ENCODE assay signal across 23 cellular contexts in genomic region chr1:40926441-40926840, GRCh38. TPM values are rescaled to one million over a fixed set of nuclear protein-coding genes. Genes with fewer than 3 reads are reported as not detected.
DNase-seq lines count a peak whose midpoint lies in the region; ATAC-seq and TF ChIP-seq lines count a peak whose summit lies in the region.
"Had no signal": no experiment of that assay in that cellular context is flagged by ENCODE, and none has a peak within 500 bp of the region (broad histone marks: within the 10 kb centered on the region; RNA-seq: fewer than 3 reads in every experiment).

No MANE protein-coding gene starts in this region.

- intact Hi-C loops in sigmoid colon (cut with DNase I) (no loop called here), gastrocnemius medialis (cut with DNase I; ENCODE audit: low total_unique reads) (no loop called here)

- H3K4me1 ChIP-seq in sigmoid colon = peaks cover 0 to 5% (median 0%) of the 10 kb centered on the region in 4 donors
- H3K4me1 ChIP-seq in gastrocnemius medialis = no peaks in the 10 kb centered on the region
- H3K4me1 ChIP-seq: gastroesophageal sphincter, SJCRH30 had no signal

- POLR2A ChIA-PET in HEK293T (lab: Yijun Ruan, JAX) = interaction anchor here (2.0 kb wide), 1 partner anchor 64 kb away, joined by 6 read pairs; the partner anchor contains the start of gene CITED4

- H3K9me3 ChIP-seq in sigmoid colon (no peaks in the 10 kb centered on the region), gastrocnemius medialis (no peaks in the 10 kb centered on the region)
- H3K9me3 ChIP-seq: gastroesophageal sphincter, MG63, SJCRH30 had no signal

- no peak overlapping the region for H3K27ac Mint-ChIP-seq in chondrocyte (ENCODE audit: unreplicated experiment)
- H3K27ac Mint-ChIP-seq: activated naive CD8-positive, alpha-beta T cell; CD8-positive, alpha-beta T cell; IgD-negative memory B cell had no signal

- H3K4me3 ChIP-seq in sigmoid colon (no peak overlapping the region), gastrocnemius medialis (no peak overlapping the region)
- H3K4me3 ChIP-seq: gastroesophageal sphincter, MG63, SJCRH30 had no signal

- no peak for ATAC-seq in gastrocnemius medialis
- ATAC-seq: CD8-positive, alpha-beta T cell; gastroesophageal sphincter had no signal

- H3K36me3 ChIP-seq in sigmoid colon (no peaks in the 10 kb centered on the region), gastrocnemius medialis (no peaks in the 10 kb centered on the region)
- H3K36me3 ChIP-seq: gastroesophageal sphincter, MG63, SJCRH30 had no signal

- no peaks in the 10 kb centered on the region for H3K4me1 Mint-ChIP-seq in chondrocyte (ENCODE audit: low read depth)

- TF ChIP-seq CTCF in chondrocyte (IDR thresholded peaks at IDR 0.05) (no peak), sigmoid colon (IDR thresholded peaks at IDR 0.05) (no peak), gastrocnemius medialis (IDR thresholded peaks at IDR 0.05 in 4 of 5, conservative IDR thresholded peaks at IDR 0.05 in 1 of 5) (no peak)

- DNase-seq in HEK293T (ENCODE audit: extremely low spot score) (no peak), NCI-H2107 (lab: John Stamatoyannopoulos, UW) (peak; percentile 24), chondrocyte (ENCODE audit: low spot score) (peak; percentile 11), sigmoid colon (peak; percentile 9), A172 (ENCODE audit: low spot score) (no peak), HuH-7.5 (ENCODE audit: low spot score) (no peak), gastrocnemius medialis (no peak)
- DNase-seq: activated CD4-positive, alpha-beta T cell treated with anti-CD3 and anti-CD28 coated beads for 4 hours; CD8-positive, alpha-beta T cell; effector CD4-positive, alpha-beta T cell; erythroblast; islet precursor cell; MG63; NCI-H1694; NCI-H345; stimulated activated CD4-positive, alpha-beta T cell treated with anti-CD3 and anti-CD28 coated beads, Interleukin-4, amount 100 ng/mL, for 1 hour; stimulated activated naive CD4-positive, alpha-beta T cell; T-helper 1 cell had no signal

- 78 to 80% methylated on average over 6 of the region's 6 CpGs for WGBS in sigmoid colon, 2 donors

- TF ChIP-seq POLR2A in sigmoid colon (IDR thresholded peaks at IDR 0.05) (no peak), gastrocnemius medialis (IDR thresholded peaks at IDR 0.05) (no peak)

- H3K27me3 ChIP-seq in sigmoid colon = no peaks in the 10 kb centered on the region
- no peaks in the 10 kb centered on the region for H3K27me3 ChIP-seq in gastrocnemius medialis
- H3K27me3 ChIP-seq: gastroesophageal sphincter, MG63, SJCRH30 had no signal

- no peak for TF ChIP-seq EP300 in sigmoid colon (IDR thresholded peaks at IDR 0.05)

- H3K36me3 Mint-ChIP-seq in chondrocyte (ENCODE audit: low read depth) = no peaks in the 10 kb centered on the region
- H3K36me3 Mint-ChIP-seq: activated naive CD8-positive, alpha-beta T cell; CD8-positive, alpha-beta T cell; IgD-negative memory B cell had no signal

- H3K27ac ChIP-seq in sigmoid colon = no peak overlapping the region
- H3K27ac ChIP-seq in gastrocnemius medialis = no peak overlapping the region
- H3K27ac ChIP-seq: gastroesophageal sphincter, HL-60, SJCRH30 had no signal

- no peaks in the 10 kb centered on the region for H3K27me3 Mint-ChIP-seq in chondrocyte (ENCODE audit: low read depth)
- H3K27me3 Mint-ChIP-seq: activated naive CD8-positive, alpha-beta T cell had no signal

- CTCF ChIA-PET in HEK293T (lab: Yijun Ruan, JAX) = interaction anchor here (1.0 to 1.5 kb wide), 4 partner anchors 8 to 77 kb away, joined by 3 to 5 read pairs (median 4); no protein-coding TSS in a partner anchor

- H3K4me3 Mint-ChIP-seq in chondrocyte (ENCODE audit: unreplicated experiment) = no peak overlapping the region
- H3K4me3 Mint-ChIP-seq: activated naive CD8-positive, alpha-beta T cell; CD8-positive, alpha-beta T cell; IgD-negative memory B cell had no signal

- in situ Hi-C loops in gastrocnemius medialis (cut with MboI; ENCODE audit: low sequenced_read_pairs in 4 of 4) = no loop called here

- no peaks in the 10 kb centered on the region for H3K9me3 Mint-ChIP-seq in chondrocyte (ENCODE audit: low read depth)
- H3K9me3 Mint-ChIP-seq: CD8-positive, alpha-beta T cell; IgD-negative memory B cell had no signal

TF ChIP-seq in HEK293T, 16 proteins besides CTCF, POLR2A, EP300 and RAD21:
- 0 out of 2 replicates have a peak, but pooled peaks have one; percentile 27 for TF ChIP-seq L3MBTL2 (conservative IDR thresholded peaks at IDR 0.05)
- TF ChIP-seq PKNOX1 (IDR thresholded peaks at IDR 0.05) = no peak

RNA-seq across cellular contexts. Expression of gene CTPS1, which starts 53.1 kb away (rescaled TPM):
- total RNA-seq in chondrocyte (40.2 to 84.5 TPM (median 79.4 TPM) in 3 replicates), sigmoid colon (10 to 100 TPM; 26.0 to 99.0 (median 58.0) TPM), gastrocnemius medialis (10 to 100 TPM in 3 of 4 donors, 1 to 10 TPM in 1; 9.5 to 24.3 (median 14.7) TPM)
- 10 to 100 TPM in 1 of 3 donors, 1 to 10 TPM in 2; 1.8 to 18.1 (median 5.1) TPM for polyA plus RNA-seq in sigmoid colon
- 41.2 and 43.8 TPM in 2 replicates for total RNA-seq in A172 (2014; rRNA removed; shearing (Covaris generic))

Comparison
In these comparisons a context has a peak if more than half of its experiments do, and no peak if none do; other contexts are left out.
1. DNase-seq: peak in NCI-H2107 (single experiment), chondrocyte (single experiment) and sigmoid colon (single experiment); none in HEK293T (single experiment), A172 (single experiment), HuH-7.5 (single experiment) and gastrocnemius medialis (0 of 2).